ENCODE assay signal across 1 cellular context in the genomic region with DNA sequence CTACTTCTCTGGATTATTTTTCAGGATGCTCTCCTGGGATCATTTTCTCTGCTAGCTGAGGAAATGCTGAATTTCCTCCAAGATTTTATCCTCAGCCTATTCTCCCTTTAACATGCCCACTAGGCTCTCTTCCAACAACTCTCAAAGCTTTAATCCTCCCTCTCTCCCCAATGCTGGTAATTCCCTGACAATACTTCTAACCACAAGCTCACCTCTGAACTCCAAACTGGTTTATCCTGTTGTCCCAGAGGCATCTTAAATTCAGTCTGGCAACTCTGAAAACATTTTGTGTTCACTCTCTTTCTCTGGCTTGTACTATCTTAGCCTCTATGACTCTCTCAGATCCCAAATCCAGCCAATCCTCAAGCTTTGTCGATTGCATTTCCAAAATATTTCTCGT.
TF ChIP-seq lines count a peak whose summit lies in the region.

No MANE protein-coding gene starts in this region.

TF ChIP-seq in WTC11, 78 proteins besides CTCF, POLR2A, EP300 and RAD21 (continued from another document):
- TF ChIP-seq, protein P1, sequence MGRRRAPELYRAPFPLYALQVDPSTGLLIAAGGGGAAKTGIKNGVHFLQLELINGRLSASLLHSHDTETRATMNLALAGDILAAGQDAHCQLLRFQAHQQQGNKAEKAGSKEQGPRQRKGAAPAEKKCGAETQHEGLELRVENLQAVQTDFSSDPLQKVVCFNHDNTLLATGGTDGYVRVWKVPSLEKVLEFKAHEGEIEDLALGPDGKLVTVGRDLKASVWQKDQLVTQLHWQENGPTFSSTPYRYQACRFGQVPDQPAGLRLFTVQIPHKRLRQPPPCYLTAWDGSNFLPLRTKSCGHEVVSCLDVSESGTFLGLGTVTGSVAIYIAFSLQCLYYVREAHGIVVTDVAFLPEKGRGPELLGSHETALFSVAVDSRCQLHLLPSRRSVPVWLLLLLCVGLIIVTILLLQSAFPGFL (CRISPR knock-in tag; IDR thresholded peaks at IDR 0.05; ENCODE audit: borderline replicate concordance): no peak
- no peak for TF ChIP-seq CBFB (CRISPR knock-in tag; IDR thresholded peaks at IDR 0.05; ENCODE audit: low read depth)
- TF ChIP-seq, protein P2, sequence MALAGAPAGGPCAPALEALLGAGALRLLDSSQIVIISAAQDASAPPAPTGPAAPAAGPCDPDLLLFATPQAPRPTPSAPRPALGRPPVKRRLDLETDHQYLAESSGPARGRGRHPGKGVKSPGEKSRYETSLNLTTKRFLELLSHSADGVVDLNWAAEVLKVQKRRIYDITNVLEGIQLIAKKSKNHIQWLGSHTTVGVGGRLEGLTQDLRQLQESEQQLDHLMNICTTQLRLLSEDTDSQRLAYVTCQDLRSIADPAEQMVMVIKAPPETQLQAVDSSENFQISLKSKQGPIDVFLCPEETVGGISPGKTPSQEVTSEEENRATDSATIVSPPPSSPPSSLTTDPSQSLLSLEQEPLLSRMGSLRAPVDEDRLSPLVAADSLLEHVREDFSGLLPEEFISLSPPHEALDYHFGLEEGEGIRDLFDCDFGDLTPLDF (CRISPR knock-in tag; IDR thresholded peaks at IDR 0.05): no peak
- no peak for TF ChIP-seq MYBL2 (CRISPR knock-in tag; IDR thresholded peaks at IDR 0.05)
- no peak for TF ChIP-seq ETV6 (CRISPR knock-in tag; IDR thresholded peaks at IDR 0.05)
- TF ChIP-seq, protein P3, sequence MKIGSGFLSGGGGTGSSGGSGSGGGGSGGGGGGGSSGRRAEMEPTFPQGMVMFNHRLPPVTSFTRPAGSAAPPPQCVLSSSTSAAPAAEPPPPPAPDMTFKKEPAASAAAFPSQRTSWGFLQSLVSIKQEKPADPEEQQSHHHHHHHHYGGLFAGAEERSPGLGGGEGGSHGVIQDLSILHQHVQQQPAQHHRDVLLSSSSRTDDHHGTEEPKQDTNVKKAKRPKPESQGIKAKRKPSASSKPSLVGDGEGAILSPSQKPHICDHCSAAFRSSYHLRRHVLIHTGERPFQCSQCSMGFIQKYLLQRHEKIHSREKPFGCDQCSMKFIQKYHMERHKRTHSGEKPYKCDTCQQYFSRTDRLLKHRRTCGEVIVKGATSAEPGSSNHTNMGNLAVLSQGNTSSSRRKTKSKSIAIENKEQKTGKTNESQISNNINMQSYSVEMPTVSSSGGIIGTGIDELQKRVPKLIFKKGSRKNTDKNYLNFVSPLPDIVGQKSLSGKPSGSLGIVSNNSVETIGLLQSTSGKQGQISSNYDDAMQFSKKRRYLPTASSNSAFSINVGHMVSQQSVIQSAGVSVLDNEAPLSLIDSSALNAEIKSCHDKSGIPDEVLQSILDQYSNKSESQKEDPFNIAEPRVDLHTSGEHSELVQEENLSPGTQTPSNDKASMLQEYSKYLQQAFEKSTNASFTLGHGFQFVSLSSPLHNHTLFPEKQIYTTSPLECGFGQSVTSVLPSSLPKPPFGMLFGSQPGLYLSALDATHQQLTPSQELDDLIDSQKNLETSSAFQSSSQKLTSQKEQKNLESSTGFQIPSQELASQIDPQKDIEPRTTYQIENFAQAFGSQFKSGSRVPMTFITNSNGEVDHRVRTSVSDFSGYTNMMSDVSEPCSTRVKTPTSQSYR (CRISPR knock-in tag; IDR thresholded peaks at IDR 0.05): no peak
- TF ChIP-seq ZBTB21 (CRISPR knock-in tag; IDR thresholded peaks at IDR 0.05; ENCODE audit: borderline replicate concordance): no peak
- TF ChIP-seq MXD4 (CRISPR knock-in tag; IDR thresholded peaks at IDR 0.05; ENCODE audit: borderline replicate concordance): no peak
- TF ChIP-seq, protein P4, sequence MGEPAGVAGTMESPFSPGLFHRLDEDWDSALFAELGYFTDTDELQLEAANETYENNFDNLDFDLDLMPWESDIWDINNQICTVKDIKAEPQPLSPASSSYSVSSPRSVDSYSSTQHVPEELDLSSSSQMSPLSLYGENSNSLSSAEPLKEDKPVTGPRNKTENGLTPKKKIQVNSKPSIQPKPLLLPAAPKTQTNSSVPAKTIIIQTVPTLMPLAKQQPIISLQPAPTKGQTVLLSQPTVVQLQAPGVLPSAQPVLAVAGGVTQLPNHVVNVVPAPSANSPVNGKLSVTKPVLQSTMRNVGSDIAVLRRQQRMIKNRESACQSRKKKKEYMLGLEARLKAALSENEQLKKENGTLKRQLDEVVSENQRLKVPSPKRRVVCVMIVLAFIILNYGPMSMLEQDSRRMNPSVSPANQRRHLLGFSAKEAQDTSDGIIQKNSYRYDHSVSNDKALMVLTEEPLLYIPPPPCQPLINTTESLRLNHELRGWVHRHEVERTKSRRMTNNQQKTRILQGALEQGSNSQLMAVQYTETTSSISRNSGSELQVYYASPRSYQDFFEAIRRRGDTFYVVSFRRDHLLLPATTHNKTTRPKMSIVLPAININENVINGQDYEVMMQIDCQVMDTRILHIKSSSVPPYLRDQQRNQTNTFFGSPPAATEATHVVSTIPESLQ (CRISPR knock-in tag; IDR thresholded peaks at IDR 0.05): no peak
- TF ChIP-seq, protein P5, sequence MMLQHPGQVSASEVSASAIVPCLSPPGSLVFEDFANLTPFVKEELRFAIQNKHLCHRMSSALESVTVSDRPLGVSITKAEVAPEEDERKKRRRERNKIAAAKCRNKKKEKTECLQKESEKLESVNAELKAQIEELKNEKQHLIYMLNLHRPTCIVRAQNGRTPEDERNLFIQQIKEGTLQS (CRISPR knock-in tag; conservative IDR thresholded peaks at IDR 0.05): no peak
- no peak for TF ChIP-seq NFYB (CRISPR knock-in tag; conservative IDR thresholded peaks at IDR 0.05; ENCODE audit: low read depth)
- TF ChIP-seq JUN (CRISPR knock-in tag; IDR thresholded peaks at IDR 0.05): no peak
- TF ChIP-seq CREM (CRISPR knock-in tag; IDR thresholded peaks at IDR 0.05): no peak
